Comparison of ENCODE assay signal across 9 cellular contexts in the genomic region with DNA sequence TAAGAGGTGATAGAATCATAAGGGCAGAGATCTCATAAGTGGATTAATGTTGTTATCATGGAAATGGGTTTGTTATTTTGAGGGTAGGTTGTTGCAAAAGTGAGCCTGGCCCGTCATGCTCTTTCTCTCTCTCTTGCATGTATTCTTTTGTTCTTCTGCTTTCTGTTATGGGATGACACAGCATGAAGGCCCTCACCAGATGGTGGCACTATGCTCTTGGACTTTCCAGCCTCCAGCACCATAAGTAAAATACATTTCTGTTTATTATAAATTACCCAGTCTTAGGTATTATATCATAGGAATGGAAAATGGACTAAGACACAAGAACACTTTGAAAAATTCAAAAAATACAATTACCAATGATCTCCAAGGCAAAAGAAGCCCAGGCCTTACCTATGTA.
DNase-seq lines count a peak whose midpoint lies in the region; ATAC-seq and TF ChIP-seq lines count a peak whose summit lies in the region.
"Had no signal": no experiment of that assay in that cellular context is flagged by ENCODE, and none has a peak within 500 bp of the region (broad histone marks: within the 10 kb centered on the region; RNA-seq: fewer than 3 reads in every experiment).

No MANE protein-coding gene starts in this region.

- no peaks in the 10 kb centered on the region for H3K4me1 ChIP-seq in lower lobe of right lung

- TF ChIP-seq CTCF in LNCAP (IDR thresholded peaks at IDR 0.05) (peak; percentile 40), astrocyte of the cerebellum (IDR thresholded peaks at IDR 0.05; ENCODE audit: low read depth, low read length, missing control alignments) (peak; percentile 43), lower lobe of right lung (IDR thresholded peaks at IDR 0.05) (peak; percentile 20)

- DNase-seq in EH (ENCODE audit: low read depth) (peak; percentile 55), astrocyte of the cerebellum (ENCODE audit: low read depth) (peak; percentile 6), lower lobe of right lung (no peak), NCI-H2107 treated with DMSO at 0.1 percent for 48 hours (lab: John Stamatoyannopoulos, UW; ENCODE audit: unreplicated experiment) (no peak)
- no peak for DNase-seq in stimulated activated naive CD4-positive, alpha-beta T cell (lab: John Stamatoyannopoulos, UW)
- DNase-seq: NCI-H2171 treated with DMSO at 0.1 percent for 48 hours had no signal

- intact Hi-C loops in lower lobe of right lung (cut with DNase I): no loop called here

- no peaks in the 10 kb centered on the region for H3K9me3 ChIP-seq in lower lobe of right lung

- in situ Hi-C loops in astrocyte of the cerebellum (cut with HindIII; ENCODE audit: low sequenced_read_pairs): no loop called here

- H3K4me3 ChIP-seq in astrocyte of the cerebellum (ENCODE audit: low read depth, low read length) (no peak overlapping the region), lower lobe of right lung (no peak overlapping the region)

- peaks cover 10% of the 10 kb centered on the region for H3K27me3 ChIP-seq in lower lobe of right lung (ENCODE audit: low read depth)

- H3K27ac ChIP-seq in lower lobe of right lung: no peak overlapping the region

- H3K36me3 ChIP-seq in lower lobe of right lung: no peaks in the 10 kb centered on the region

- no peak for ATAC-seq in lower lobe of right lung
- ATAC-seq in HG02884 (IDR thresholded peaks at IDR 0.05; ENCODE audit: unreplicated experiment): no peak
- ATAC-seq in HG02870 (IDR thresholded peaks at IDR 0.05; ENCODE audit: unreplicated experiment): no peak

Comparison
In these comparisons a context has a peak if more than half of its experiments do, and no peak if none do; other contexts are left out.
1. DNase-seq: peak in EH (single experiment) and astrocyte of the cerebellum (single experiment); none in lower lobe of right lung (single experiment), NCI-H2107 treated with DMSO at 0.1 percent for 48 hours (single experiment) and stimulated activated naive CD4-positive, alpha-beta T cell (0 of 6).
2. Peak in every context shown above with its lines, with median percentiles within 50 percentile points of each other: CTCF ChIP-seq.